In the genomic region with DNA sequence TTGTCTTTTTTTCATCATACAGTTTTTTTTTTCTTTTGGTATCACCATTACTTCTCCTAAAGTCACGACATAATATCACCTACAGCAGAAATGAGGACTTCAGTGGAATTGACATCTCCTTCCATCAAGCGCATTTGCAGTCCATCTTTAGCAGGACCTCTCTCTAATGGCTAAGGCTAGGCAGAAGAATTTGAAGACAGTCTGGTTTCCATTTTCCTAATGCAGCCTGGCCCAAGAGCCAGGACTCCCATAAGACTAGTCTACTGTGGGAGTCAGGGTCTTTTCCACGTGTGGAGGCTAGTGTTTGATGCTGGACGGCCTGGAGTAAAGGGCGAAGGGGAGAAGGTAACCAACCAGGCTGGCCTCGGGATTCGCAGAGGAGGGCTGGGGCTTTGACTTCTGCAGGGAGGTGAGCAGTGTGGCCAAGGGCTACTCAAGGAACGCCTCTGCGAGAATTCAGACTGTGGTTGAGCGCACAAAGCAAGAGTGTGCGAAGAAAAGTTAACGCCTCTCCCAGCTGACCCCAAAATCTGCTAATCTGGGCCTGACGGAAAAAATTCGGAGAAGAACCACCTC, we compare ENCODE assay signal across 8 cellular contexts. TPM values are rescaled to one million over a fixed set of nuclear protein-coding genes. Genes with fewer than 3 reads are reported as not detected.
DNase-seq lines count a peak whose midpoint lies in the region; FAIRE-seq and TF ChIP-seq lines count a peak whose summit lies in the region.

No MANE protein-coding gene starts in this region.

- H3K9me3 ChIP-seq in GM23248 (ENCODE audit: low read depth) (no peaks in the 10 kb centered on the region), MG63 (no peaks in the 10 kb centered on the region)

- TF ChIP-seq POLR2A in GM12891 (IDR thresholded peaks at IDR 0.05; ENCODE audit: low read depth, low read length) = no peak

- TF ChIP-seq CTCF in GM10248 (IDR thresholded peaks at IDR 0.05; ENCODE audit: control extremely low read depth, extremely low read depth, low read depth, missing control alignments) (no peak), choroid plexus epithelial cell (conservative IDR thresholded peaks at IDR 0.05; ENCODE audit: low read depth, low read length) (no peak)

- H3K18ac ChIP-seq in mesendoderm (ENCODE audit: low read length) = peak overlapping the region; percentile 91

- in situ Hi-C loops in GM23248 (cut with MboI) = no loop called here

- H3K79me2 ChIP-seq in GM23248 (ENCODE audit: insufficient read depth) (peaks cover 60% of the 10 kb centered on the region), mesendoderm (ENCODE audit: control insufficient read depth, insufficient read depth, low read length) (peaks cover 2% of the 10 kb centered on the region)

- peak overlapping the region; percentile 2 for H4K8ac ChIP-seq in mesendoderm (ENCODE audit: low read depth, low read length)

- H3K9me2 ChIP-seq in GM23248 (ENCODE audit: insufficient read depth) = no peaks in the 10 kb centered on the region

- H3K4me2 ChIP-seq in GM23248 (ENCODE audit: unreplicated experiment) = peak overlapping the region; percentile 95
- H3K4me2 ChIP-seq in mesendoderm (ENCODE audit: low read length) = peak overlapping the region; percentile 28

- H3K27me3 ChIP-seq in GM23248 (replicated peaks; ENCODE audit: insufficient read depth) = no peaks in the 10 kb centered on the region
- no peaks in the 10 kb centered on the region for H3K27me3 ChIP-seq in MG63
- no peaks in the 10 kb centered on the region for H3K27me3 ChIP-seq in mesendoderm (ENCODE audit: insufficient read depth, low read length, poor library complexity)

- peak overlapping the region; percentile 94 for H3K27ac ChIP-seq in GM23248
- H3K27ac ChIP-seq in mesendoderm (ENCODE audit: low read depth, low read length) = peak overlapping the region; percentile 90
- H3K27ac ChIP-seq in urinary bladder (ENCODE audit: low read depth) = peak overlapping the region; percentile 81

- H2BK120ac ChIP-seq in mesendoderm (ENCODE audit: low read depth, low read length) = no peak overlapping the region

- no peak overlapping the region for H3K23ac ChIP-seq in mesendoderm (ENCODE audit: low read length)

- peak overlapping the region; percentile 9 for H4K5ac ChIP-seq in mesendoderm (ENCODE audit: low read length)

- CTCF ChIA-PET in GM10248 (lab: Yijun Ruan, JAX) = interaction anchor here (1.2 to 16.2 kb wide), 8 partner anchors 19 to 141 kb away, joined by 3 to 147 read pairs (median 6); a partner anchor contains a TSS

- peaks cover 44% of the 10 kb centered on the region for H3F3A ChIP-seq in GM23248 (ENCODE audit: insufficient read depth)

- H3K9ac ChIP-seq in GM23248 = peak overlapping the region; percentile 91
- H3K9ac ChIP-seq in mesendoderm (ENCODE audit: low read length) = peak overlapping the region; percentile 88

- H3K4me1 ChIP-seq in GM23248 (ENCODE audit: insufficient read depth) = peaks cover 42% of the 10 kb centered on the region
- H3K4me1 ChIP-seq in mesendoderm (ENCODE audit: control insufficient read depth, low read depth, low read length) = peaks cover 7% of the 10 kb centered on the region
- H3K4me1 ChIP-seq in urinary bladder (ENCODE audit: insufficient read depth) = no peaks in the 10 kb centered on the region

- H3K56ac ChIP-seq in mesendoderm (ENCODE audit: low read length) = peak overlapping the region; percentile 91

- DNase-seq in GM10248 (ENCODE audit: extremely low spot score) (peak; percentile 45), GM23248 (no peak), MG63 (no peak), choroid plexus epithelial cell (ENCODE audit: low read depth) (no peak), mesendoderm (no peak), GM12891 (ENCODE audit: insufficient read length, low spot score) (no peak), DMS 273 (lab: John Stamatoyannopoulos, UW; ENCODE audit: unreplicated experiment) (no peak)

- peak overlapping the region; percentile 10 for H2BK5ac ChIP-seq in mesendoderm (ENCODE audit: low read length)

- H2AFZ ChIP-seq in GM23248 = peak overlapping the region; percentile 93

- no peak for FAIRE-seq in GM12891 (lab: Jason Lieb, UNC)

- peaks cover 8% of the 10 kb centered on the region; the same call in 1 of the 2 replicates for H3K36me3 ChIP-seq in GM23248 (ENCODE audit: low read depth)
- H3K36me3 ChIP-seq in MG63 = peaks cover 33% of the 10 kb centered on the region
- H3K36me3 ChIP-seq in mesendoderm (ENCODE audit: control insufficient read depth, insufficient read depth, low read length) = peaks cover 3% of the 10 kb centered on the region
- H3K36me3 ChIP-seq in urinary bladder (ENCODE audit: insufficient read depth) = no peaks in the 10 kb centered on the region

- H2BK15ac ChIP-seq in mesendoderm (replicated peaks; ENCODE audit: low read depth) = no peak overlapping the region

- POLR2A ChIA-PET in GM10248 (lab: Yijun Ruan, JAX) = interaction anchor here (1.1 to 1.2 kb wide), 2 partner anchors 40 to 119 kb away, joined by 5 to 7 read pairs; a partner anchor contains a TSS

- WGBS in GM23248 (ENCODE audit: low coverage in 1 of 2, low lambda C conversion rate in 2 of 2, missing lambda C conversion rate in 2 of 2), 2 experiments = 11% methylated on average over 14 of the region's 14 CpGs
- WGBS in mesendoderm (ENCODE audit: extremely low coverage, insufficient coverage, low lambda C conversion rate) = no CpG with 5 or more reads among the region's 14 CpGs
- WGBS in urinary bladder = 14% methylated on average over 14 of the region's 14 CpGs

- H4K20me1 ChIP-seq in GM23248 (ENCODE audit: insufficient read depth) = no peaks in the 10 kb centered on the region; the same call in 1 of the 2 replicates

- peak overlapping the region; percentile 82 for H3K4ac ChIP-seq in mesendoderm (ENCODE audit: low read depth, low read length)

- H3K4me3 ChIP-seq in GM23248 (peak overlapping the region; percentile 72), MG63 (peak overlapping the region; percentile 96), choroid plexus epithelial cell (ENCODE audit: low read depth, low read length) (peak overlapping the region; percentile 86), mesendoderm (ENCODE audit: low read length) (peak overlapping the region; percentile 58), urinary bladder (ENCODE audit: low read depth, low read length) (peak overlapping the region; percentile 58)

- H3K79me1 ChIP-seq in mesendoderm (ENCODE audit: low read length) = peaks cover 9% of the 10 kb centered on the region

- H2AK5ac ChIP-seq in mesendoderm (ENCODE audit: low read length) = no peak overlapping the region

TF ChIP-seq in GM12891, 5 proteins besides CTCF, POLR2A, EP300 and RAD21:
- TF ChIP-seq TAF1 (IDR thresholded peaks at IDR 0.05; ENCODE audit: low read depth, low read length) (no peak), POLR2AphosphoS5 (IDR thresholded peaks at IDR 0.05; ENCODE audit: low read depth, low read length) (no peak), SPI1 (IDR thresholded peaks at IDR 0.05; ENCODE audit: low read depth, low read length) (no peak), POU2F2 (IDR thresholded peaks at IDR 0.05; ENCODE audit: low read depth, low read length) (no peak), PAX5 (IDR thresholded peaks at IDR 0.05; ENCODE audit: insufficient read depth, low read length, severe bottlenecking) (no peak)
TF ChIP-seq in GM12891: peak in this region for 0.

RNA-seq across cellular contexts. Expression of a gene that starts 0.7 kb away (rescaled TPM):
- total RNA-seq in GM23248 (2014; rRNA removed; shearing (Covaris generic)) = 5.1 and 6.5 TPM in 2 replicates
- polyA plus RNA-seq in GM23248 (2016; fragmentation: Nextera tagmentation; extraction: Ambion mirVana) (2.8 and 3.9 TPM in 2 replicates), urinary bladder (13.5 TPM)
- total RNA-seq in MG63 (2014; rRNA removed; shearing (Covaris generic); ENCODE audit: low replicate concordance) = 14.7 and 22.2 TPM in 2 replicates
- 6.8 TPM for polyA plus RNA-seq in mesendoderm (2013, experiment 1 of 2)
- polyA plus RNA-seq in mesendoderm (2013, experiment 2 of 2) = 7.1 TPM
- total RNA-seq in urinary bladder = 22.9 TPM
- 10.6 TPM for polyA plus RNA-seq in GM12891 (2012; ENCODE audit: low read depth, missing spikeins)

RNA-seq across cellular contexts. Expression of a gene that starts 0.9 kb away (rescaled TPM):
- 13.4 and 14.2 TPM in 2 replicates for total RNA-seq in GM23248 (2014; rRNA removed; shearing (Covaris generic))
- polyA plus RNA-seq in GM23248 (2016; fragmentation: Nextera tagmentation; extraction: Ambion mirVana) (6.1 and 8.6 TPM in 2 replicates), urinary bladder (19.1 TPM)
- 1.2 and 7.1 TPM in 2 replicates for total RNA-seq in MG63 (2014; rRNA removed; shearing (Covaris generic); ENCODE audit: low replicate concordance)
- polyA plus RNA-seq in mesendoderm (2013, experiment 1 of 2) = 3.2 TPM
- 3.5 TPM for polyA plus RNA-seq in mesendoderm (2013, experiment 2 of 2)
- total RNA-seq in urinary bladder = 36.9 TPM
- polyA plus RNA-seq in GM12891 (2012; ENCODE audit: low read depth, missing spikeins) = 8.6 TPM

RNA-seq across cellular contexts. Expression of a gene that starts 27.3 kb away (rescaled TPM):
- total RNA-seq in GM23248 (2014; rRNA removed; shearing (Covaris generic)) = 1.4 and 2.4 TPM in 2 replicates
- polyA plus RNA-seq in GM23248 (2016; fragmentation: Nextera tagmentation; extraction: Ambion mirVana) (0.84 and 1.2 TPM in 2 replicates), urinary bladder (1.7 TPM)
- total RNA-seq in MG63 (2014; rRNA removed; shearing (Covaris generic); ENCODE audit: low replicate concordance) = 1.6 TPM in 1 of 2 replicates, not detected in the other
- 0.49 TPM for polyA plus RNA-seq in mesendoderm (2013, experiment 1 of 2)
- 0.88 TPM for polyA plus RNA-seq in mesendoderm (2013, experiment 2 of 2)
- 1.6 TPM for total RNA-seq in urinary bladder
- polyA plus RNA-seq in GM12891 (2012; ENCODE audit: low read depth, missing spikeins) = 154 TPM

RNA-seq across cellular contexts. Expression of a gene that starts 52.2 kb away (rescaled TPM):
- 75.3 and 76.6 TPM in 2 replicates for total RNA-seq in GM23248 (2014; rRNA removed; shearing (Covaris generic))
- 116 and 118 TPM in 2 replicates for polyA plus RNA-seq in GM23248 (2016; fragmentation: Nextera tagmentation; extraction: Ambion mirVana)
- total RNA-seq in MG63 (2014; rRNA removed; shearing (Covaris generic); ENCODE audit: low replicate concordance) = 30.8 and 40.7 TPM in 2 replicates
- polyA plus RNA-seq in mesendoderm (2013, experiment 1 of 2) = 28.5 TPM
- polyA plus RNA-seq in mesendoderm (2013, experiment 2 of 2) = 26.2 TPM
- total RNA-seq in urinary bladder = 37.8 TPM
- 30.5 TPM for polyA plus RNA-seq in urinary bladder
- 4.0 TPM for polyA plus RNA-seq in GM12891 (2012; ENCODE audit: low read depth, missing spikeins)
